Comparison of ENCODE assay signal across 8 cellular contexts in the genomic region with DNA sequence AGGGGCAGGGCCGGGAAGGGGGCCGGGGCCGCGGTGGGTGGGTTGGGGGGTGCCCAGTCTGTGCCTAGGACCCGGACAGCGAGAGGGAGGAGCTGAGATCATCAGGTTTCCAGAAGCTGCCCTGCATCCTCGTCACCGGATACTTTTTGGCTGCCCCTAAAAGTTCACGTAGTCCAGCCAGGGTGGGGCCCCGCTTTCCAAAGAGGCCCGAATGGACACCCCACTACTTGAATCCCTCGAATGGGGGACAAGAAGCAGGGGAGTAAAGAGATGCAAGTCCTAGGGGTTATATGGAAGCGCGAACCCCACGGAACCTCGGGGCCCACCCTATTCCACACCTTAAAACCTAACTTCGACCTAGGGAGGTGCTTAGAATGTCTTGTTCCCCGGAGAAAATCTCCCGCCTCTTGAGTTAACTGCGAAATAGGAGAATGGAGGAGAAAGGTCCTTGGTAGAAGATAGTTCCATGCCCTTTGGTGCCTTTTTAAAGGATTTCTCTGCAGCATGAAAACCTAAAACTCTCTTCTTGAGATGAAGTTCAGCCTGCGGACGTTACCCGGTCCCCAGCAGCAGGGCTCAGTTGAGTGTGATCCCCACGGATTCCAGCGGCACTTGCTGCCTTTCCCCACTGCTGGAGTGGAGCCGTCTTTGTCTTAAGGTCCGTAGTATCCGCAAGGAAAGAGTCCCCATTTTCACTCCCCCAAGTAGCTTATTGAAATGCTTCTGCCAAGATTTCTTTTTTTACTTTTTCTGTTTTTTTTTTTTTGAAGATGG. TPM values are rescaled to one million over a fixed set of nuclear protein-coding genes. Genes with fewer than 3 reads are reported as not detected.
A peak's percentile ranks its signal among the peaks of the same experiment; 100 is the strongest.
DNase-seq lines count a peak whose midpoint lies in the region; ATAC-seq and TF ChIP-seq lines count a peak whose summit lies in the region.

No MANE protein-coding gene starts in this region.

- TF ChIP-seq CTCF in AG04450 (IDR thresholded peaks at IDR 0.05; ENCODE audit: low read depth, low read length) (no peak), IMR-90 (conservative IDR thresholded peaks at IDR 0.05; ENCODE audit: low read depth, low read length) (no peak), dorsolateral prefrontal cortex (IDR thresholded peaks at IDR 0.05 in 54 of 56, conservative IDR thresholded peaks at IDR 0.05 in 2 of 56; ENCODE audit: low read depth in 1 of 56, partially characterized antibody in 56 of 56) (no peak)

- CTCF ChIA-PET in AG04450 (lab: Charles Lee) = interaction anchor here (0.7 to 6.0 kb wide), 6 partner anchors 236 to 342 kb away, joined by 3 to 33 read pairs (median 6); no protein-coding TSS in a partner anchor
- CTCF ChIA-PET in IMR-90 (lab: Yijun Ruan, JAX) = interaction anchor here (1.0 to 1.3 kb wide), 4 partner anchors 233 to 308 kb away, joined by 3 to 4 read pairs (median 3); no protein-coding TSS in a partner anchor

- H3K56ac ChIP-seq in IMR-90 (ENCODE audit: extremely low read depth, insufficient read depth, low read length) = no peak overlapping the region

- H3K9me3 Mint-ChIP-seq in naive B cell = peaks cover 0 to 2% (median 0%) of the 10 kb centered on the region in 7 donors

- 0 out of 2 replicates have a peak overlapping the region, but pooled peaks have one; percentile 2 for H2BK20ac ChIP-seq in IMR-90 (ENCODE audit: low read depth, low read length)

- peak overlapping the region; percentile 61 to 88 (median 76) for H3K4me3 Mint-ChIP-seq in naive B cell

- no peaks in the 10 kb centered on the region for H3K36me3 Mint-ChIP-seq in naive B cell

- H2AK9ac ChIP-seq in IMR-90 (replicated peaks; ENCODE audit: low read depth, low read length, poor library complexity) = peak overlapping the region; percentile 69

- peaks cover 7% of the 10 kb centered on the region for H3K4me1 ChIP-seq in IMR-90 (ENCODE audit: control insufficient read depth, insufficient read depth, low read length)

- peak; percentile 2 for ATAC-seq in IMR-90 (ENCODE audit: low read depth)
- ATAC-seq in naive B cell (ENCODE audit: low read depth in 2 of 2) = no peak

- H3K9me3 ChIP-seq in AG04450 (ENCODE audit: control insufficient read depth, insufficient read depth, low read length) (no peaks in the 10 kb centered on the region), IMR-90 (ENCODE audit: control insufficient read depth, insufficient read depth, low read length) (no peaks in the 10 kb centered on the region)

- H3K27me3 Mint-ChIP-seq in naive B cell = peaks cover 53 to 79% (median 66%) of the 10 kb centered on the region in 3 donors

- H3K14ac ChIP-seq in IMR-90 (replicated peaks; ENCODE audit: low read depth, low read length) = no peak overlapping the region

- H3K27me3 ChIP-seq in AG04450 (ENCODE audit: control insufficient read depth, insufficient read depth, low read length) = no peaks in the 10 kb centered on the region
- no peaks in the 10 kb centered on the region for H3K27me3 ChIP-seq in IMR-90 (ENCODE audit: control insufficient read depth, insufficient read depth, low read length)
- H3K27me3 ChIP-seq in dorsolateral prefrontal cortex = peaks cover 0 to 6% (median 0%) of the 10 kb centered on the region in 45 donors

- in situ Hi-C loops in IMR-90 (cut with MboI; ENCODE audit: low sequenced_read_pairs) (loop anchor here (5.0 to 10.0 kb wide), 2 partner anchors 237 to 320 kb away; no protein-coding TSS in a partner anchor), G401 (cut with HindIII; ENCODE audit: low sequenced_read_pairs) (no loop called here)

- H3K79me1 ChIP-seq in IMR-90 (ENCODE audit: low read depth in 1 of 2, low read length in 2 of 2) = peaks cover 0 to 29% of the 10 kb centered on the region in 2 experiments; a peak in 2 of 4 replicates

- H3K4ac ChIP-seq in IMR-90 (ENCODE audit: low read depth, low read length) = no peak overlapping the region; the same call in 1 of the 2 replicates

- H2BK120ac ChIP-seq in IMR-90 (ENCODE audit: low read depth, low read length) = no peak overlapping the region

- no peak overlapping the region for H4K5ac ChIP-seq in IMR-90 (ENCODE audit: low read depth, low read length)

- peak overlapping the region; percentile 87 for H3K9ac ChIP-seq in IMR-90 (ENCODE audit: low read depth, low read length)

- no peak overlapping the region for H2AK5ac ChIP-seq in IMR-90 (ENCODE audit: low read depth, low read length)

- H2AFZ ChIP-seq in IMR-90 (replicated peaks; ENCODE audit: low read length, poor library complexity) = peak overlapping the region; percentile 99

- peaks cover 12 to 17% (median 12%) of the 10 kb centered on the region in 3 donors for H3K4me1 Mint-ChIP-seq in naive B cell

- 79% methylated on average over 5 of the region's 28 CpGs; no CpG with 5 or more reads in 1 of the 2 experiments for WGBS in IMR-90 (ENCODE audit: extremely low coverage in 2 of 2, insufficient read length in 1 of 2), 2 experiments

- peak overlapping the region; percentile 77 for H2BK5ac ChIP-seq in IMR-90 (ENCODE audit: low read depth, low read length, poor library complexity, severe bottlenecking)

- peak overlapping the region; percentile 83 for H3K4me3 ChIP-seq in AG04450 (ENCODE audit: low read depth, low read length)
- peak overlapping the region; percentile 95 for H3K4me3 ChIP-seq in IMR-90 (ENCODE audit: insufficient read depth, low read depth, low read length)
- H3K4me3 ChIP-seq in dorsolateral prefrontal cortex = peak overlapping the region; percentile 47 to 92 (median 79)

- H2BK15ac ChIP-seq in IMR-90 (ENCODE audit: low read depth, low read length) = no peak overlapping the region

- peak overlapping the region; percentile 89; the same call in 1 of the 2 replicates for H3K4me2 ChIP-seq in IMR-90 (ENCODE audit: low read depth, low read length)

- no peaks in the 10 kb centered on the region; the same call in 1 of the 2 replicates for H3K9me1 ChIP-seq in IMR-90 (ENCODE audit: insufficient read depth, low read length)

- no peak overlapping the region for H3K27ac Mint-ChIP-seq in naive B cell

- peaks cover 6% of the 10 kb centered on the region for H3K36me3 ChIP-seq in IMR-90 (ENCODE audit: control insufficient read depth, insufficient read depth, low read length)

- H4K91ac ChIP-seq in IMR-90 (ENCODE audit: insufficient read depth, low read depth, low read length) = no peak overlapping the region

- no peak for TF ChIP-seq RAD21 in IMR-90 (IDR thresholded peaks at IDR 0.05; ENCODE audit: low read length)

- peaks cover 3% of the 10 kb centered on the region for H4K20me1 ChIP-seq in IMR-90 (ENCODE audit: insufficient read depth, low read length)

- no peak overlapping the region; the same call in 1 of the 2 replicates for H3K18ac ChIP-seq in IMR-90 (ENCODE audit: low read depth, low read length)

- DNase-seq in AG04450 (ENCODE audit: low read depth, low spot score) (no peak), IMR-90 (no peak), dorsolateral prefrontal cortex (no peak), naive B cell (no peak), G401 (ENCODE audit: low spot score) (no peak), NCI-H345 treated with DMSO at 0.1 percent for 48 hours (lab: John Stamatoyannopoulos, UW; ENCODE audit: unreplicated experiment) (no peak), COLO668 (lab: John Stamatoyannopoulos, UW; ENCODE audit: unreplicated experiment) (no peak)
- DNase-seq in stimulated activated CD4-positive, alpha-beta T cell treated with anti-CD3 and anti-CD28 coated beads, Interleukin-1b, Interleukin-23, amount 100 ng/mL, for 48 hours = no peak

- BruUV-seq in IMR-90 (replicated peaks; lab: Mats Ljungman, UMichigan) = no TSS peak

- dilution Hi-C loops in IMR-90 (cut with HindIII; ENCODE audit: low sequenced_read_pairs, unreplicated experiment) = no loop called here

- no peak overlapping the region for H3K27ac ChIP-seq in AG04450 (ENCODE audit: low read depth, low read length)
- peak overlapping the region; percentile 74 for H3K27ac ChIP-seq in IMR-90 (ENCODE audit: insufficient read depth, low read length)
- peak overlapping the region in 36 of 59 donors; percentile 1 to 84 (median 51) for H3K27ac ChIP-seq in dorsolateral prefrontal cortex

- no peak for TF ChIP-seq POLR2A in IMR-90 (IDR thresholded peaks at IDR 0.05; ENCODE audit: low read depth, low read length)

- H3K23ac ChIP-seq in IMR-90 (ENCODE audit: low read depth, low read length) = no peak overlapping the region

- H4K8ac ChIP-seq in IMR-90 (ENCODE audit: low read depth in 2 of 2, low read length in 2 of 2) = peak overlapping the region in 1 of 2 experiments; percentile 25; a peak in 1 of 4 replicates

- POLR2A ChIA-PET in AG04450 (lab: Yijun Ruan, JAX) = interaction anchor here (1.5 kb wide), 2 partner anchors 58 to 168 kb away, joined by 4 read pairs; no protein-coding TSS in a partner anchor
- POLR2A ChIA-PET in IMR-90 (lab: Charles Lee; ENCODE audit: unreplicated experiment) = interaction anchor here (0.6 kb wide), 1 partner anchor 293 kb away, joined by 3 read pairs; no protein-coding TSS in a partner anchor

- intact Hi-C loops in IMR-90 (cut with micrococcal nuclease) (loop anchor here (1.0 to 5.0 kb wide), 2 partner anchors 313 to 344 kb away; no protein-coding TSS in a partner anchor), dorsolateral prefrontal cortex (cut with DNase I) (loop anchor here (1.0 to 10.0 kb wide), 4 partner anchors 240 to 320 kb away; no protein-coding TSS in a partner anchor)

TF ChIP-seq in IMR-90, 13 proteins besides CTCF, POLR2A, EP300 and RAD21:
- TF ChIP-seq RFX5 (IDR thresholded peaks at IDR 0.05; ENCODE audit: low read depth, low read length) = no peak
- TF ChIP-seq FOS (IDR thresholded peaks at IDR 0.05; ENCODE audit: low read depth, low read length) = no peak
- TF ChIP-seq MAZ (IDR thresholded peaks at IDR 0.05; ENCODE audit: borderline replicate concordance, low read depth, low read length) = no peak

RNA-seq across cellular contexts. Expression of gene RNF152, which starts 2.1 kb away (rescaled TPM):
- polyA plus RNA-seq in AG04450 (2011; rRNA removed) = 5.0 and 7.4 TPM in 2 replicates
- 38.8 and 50.1 TPM in 2 replicates for polyA minus RNA-seq in AG04450 (2011; rRNA and poly(A)+ RNA removed)
- 18.5 and 18.9 TPM in 2 replicates for total RNA-seq in IMR-90 (2012; rRNA removed)
- 7.5 and 8.3 TPM in 2 replicates for polyA plus RNA-seq in IMR-90 (2012; rRNA removed)
- 3.1 and 9.0 TPM in 2 replicates for polyA plus RNA-seq in IMR-90 (2012; cell fraction: cytosol; rRNA removed)
- polyA plus RNA-seq in IMR-90 (2012; cell fraction: nucleus; rRNA removed; ENCODE audit: low replicate concordance) = 5.7 and 10.6 TPM in 2 replicates
- 10 to 100 TPM in 118 of 120 experiments, 1 to 10 TPM in 2; 8.9 to 49.9 (median 17.9) TPM for total RNA-seq in dorsolateral prefrontal cortex
- not detected for polyA plus RNA-seq in naive B cell (ENCODE audit: low read depth in 6 of 6)
- 0.07 TPM in 1 of 2 replicates, not detected in the other for total RNA-seq in G401 (2014; rRNA removed; shearing (Covaris generic))
